2 cellular contexts compared by ENCODE assay signal in the genomic region with DNA sequence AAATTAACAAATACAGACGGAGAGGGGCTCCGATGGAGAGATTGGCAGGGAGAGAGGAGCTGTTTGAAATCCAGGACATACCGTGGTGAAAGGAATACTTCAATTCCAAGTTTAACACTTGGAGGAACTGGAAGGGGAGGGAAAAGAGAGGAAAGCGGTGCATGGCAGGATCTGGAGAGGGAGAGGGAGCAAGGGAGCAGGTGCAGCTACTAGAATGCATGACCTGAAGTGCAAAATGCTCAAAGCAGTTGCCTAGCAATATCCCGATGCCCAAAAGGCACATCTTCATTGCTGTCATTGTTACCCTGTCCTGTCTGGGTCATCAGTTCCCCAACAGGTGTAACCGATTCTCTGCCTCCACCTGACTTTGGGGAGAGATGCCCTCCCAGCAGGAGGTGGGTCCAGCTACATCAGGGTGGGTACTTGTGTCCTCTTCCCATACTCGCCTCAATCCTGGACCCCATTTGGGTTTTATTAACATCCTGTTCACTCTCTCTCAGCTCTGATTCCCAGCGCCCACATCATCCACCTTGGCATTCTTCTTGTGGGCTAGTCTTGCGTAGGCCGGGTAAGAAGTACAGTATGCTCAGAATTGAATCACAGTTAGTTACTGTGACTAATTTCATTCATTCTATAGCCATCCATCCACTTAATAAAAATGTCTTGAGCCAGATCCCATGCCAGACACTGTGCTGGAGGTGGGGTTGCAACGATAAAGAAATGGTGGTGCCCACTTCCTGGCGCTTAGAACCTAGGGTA.
TF ChIP-seq lines count a peak whose summit lies in the region.

No MANE protein-coding gene starts in this region.

TF ChIP-seq in HepG2, 621 proteins besides CTCF, POLR2A, EP300 and RAD21 (continues in another document):
- TF ChIP-seq RNF2 (conservative IDR thresholded peaks at IDR 0.05; ENCODE audit: low read depth) (0 out of 2 replicates have a peak, but pooled peaks have one; percentile 15), CCDC6 (CRISPR knock-in tag; IDR thresholded peaks at IDR 0.05) (0 out of 2 replicates have a peak, but pooled peaks have one; percentile 20), ZNF776 (CRISPR knock-in tag; IDR thresholded peaks at IDR 0.05) (0 out of 2 replicates have a peak, but pooled peaks have one; percentile 38), HMG20A (CRISPR knock-in tag; IDR thresholded peaks at IDR 0.05; ENCODE audit: borderline replicate concordance) (no peak), IKZF4 (CRISPR knock-in tag; IDR thresholded peaks at IDR 0.05; ENCODE audit: borderline replicate concordance, low read depth, not compliant biosample characterization) (peak; percentile 2), EEA1 (CRISPR knock-in tag; IDR thresholded peaks at IDR 0.05; ENCODE audit: borderline replicate concordance) (peak; percentile 56; the same call in 1 of the 2 replicates), ZNF230 (CRISPR knock-in tag; IDR thresholded peaks at IDR 0.05) (0 out of 2 replicates have a peak, but pooled peaks have one; percentile 4), PCBP2 (optimal IDR thresholded peaks at IDR 0.05; ENCODE audit: low read depth, low read length, poor library complexity, severe bottlenecking) (peak; percentile 74), ZNF616 (CRISPR knock-in tag; IDR thresholded peaks at IDR 0.05; ENCODE audit: low read depth) (peak; percentile 53; the same call in 1 of the 2 replicates), RARG (CRISPR knock-in tag; IDR thresholded peaks at IDR 0.05; ENCODE audit: low read depth) (no peak), ZNF138 (CRISPR knock-in tag; IDR thresholded peaks at IDR 0.05; ENCODE audit: low read depth) (0 out of 2 replicates have a peak, but pooled peaks have one; percentile 33), TEAD2 (CRISPR knock-in tag; IDR thresholded peaks at IDR 0.05) (peak; percentile 5; the same call in 1 of the 2 replicates), GLI4 (CRISPR knock-in tag; IDR thresholded peaks at IDR 0.05; ENCODE audit: borderline replicate concordance) (0 out of 2 replicates have a peak, but pooled peaks have one; percentile 6), ZNF598 (CRISPR knock-in tag; IDR thresholded peaks at IDR 0.05; ENCODE audit: borderline replicate concordance) (0 out of 2 replicates have a peak, but pooled peaks have one; percentile 20)
- TF ChIP-seq, protein P1, sequence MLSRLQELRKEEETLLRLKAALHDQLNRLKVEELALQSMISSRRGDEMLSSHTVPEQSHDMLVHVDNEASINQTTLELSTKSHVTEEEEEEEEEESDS (CRISPR knock-in tag; IDR thresholded peaks at IDR 0.05; ENCODE audit: borderline replicate concordance), result 0 out of 2 replicates have a peak, but pooled peaks have one; percentile 7
- TF ChIP-seq, protein P2, sequence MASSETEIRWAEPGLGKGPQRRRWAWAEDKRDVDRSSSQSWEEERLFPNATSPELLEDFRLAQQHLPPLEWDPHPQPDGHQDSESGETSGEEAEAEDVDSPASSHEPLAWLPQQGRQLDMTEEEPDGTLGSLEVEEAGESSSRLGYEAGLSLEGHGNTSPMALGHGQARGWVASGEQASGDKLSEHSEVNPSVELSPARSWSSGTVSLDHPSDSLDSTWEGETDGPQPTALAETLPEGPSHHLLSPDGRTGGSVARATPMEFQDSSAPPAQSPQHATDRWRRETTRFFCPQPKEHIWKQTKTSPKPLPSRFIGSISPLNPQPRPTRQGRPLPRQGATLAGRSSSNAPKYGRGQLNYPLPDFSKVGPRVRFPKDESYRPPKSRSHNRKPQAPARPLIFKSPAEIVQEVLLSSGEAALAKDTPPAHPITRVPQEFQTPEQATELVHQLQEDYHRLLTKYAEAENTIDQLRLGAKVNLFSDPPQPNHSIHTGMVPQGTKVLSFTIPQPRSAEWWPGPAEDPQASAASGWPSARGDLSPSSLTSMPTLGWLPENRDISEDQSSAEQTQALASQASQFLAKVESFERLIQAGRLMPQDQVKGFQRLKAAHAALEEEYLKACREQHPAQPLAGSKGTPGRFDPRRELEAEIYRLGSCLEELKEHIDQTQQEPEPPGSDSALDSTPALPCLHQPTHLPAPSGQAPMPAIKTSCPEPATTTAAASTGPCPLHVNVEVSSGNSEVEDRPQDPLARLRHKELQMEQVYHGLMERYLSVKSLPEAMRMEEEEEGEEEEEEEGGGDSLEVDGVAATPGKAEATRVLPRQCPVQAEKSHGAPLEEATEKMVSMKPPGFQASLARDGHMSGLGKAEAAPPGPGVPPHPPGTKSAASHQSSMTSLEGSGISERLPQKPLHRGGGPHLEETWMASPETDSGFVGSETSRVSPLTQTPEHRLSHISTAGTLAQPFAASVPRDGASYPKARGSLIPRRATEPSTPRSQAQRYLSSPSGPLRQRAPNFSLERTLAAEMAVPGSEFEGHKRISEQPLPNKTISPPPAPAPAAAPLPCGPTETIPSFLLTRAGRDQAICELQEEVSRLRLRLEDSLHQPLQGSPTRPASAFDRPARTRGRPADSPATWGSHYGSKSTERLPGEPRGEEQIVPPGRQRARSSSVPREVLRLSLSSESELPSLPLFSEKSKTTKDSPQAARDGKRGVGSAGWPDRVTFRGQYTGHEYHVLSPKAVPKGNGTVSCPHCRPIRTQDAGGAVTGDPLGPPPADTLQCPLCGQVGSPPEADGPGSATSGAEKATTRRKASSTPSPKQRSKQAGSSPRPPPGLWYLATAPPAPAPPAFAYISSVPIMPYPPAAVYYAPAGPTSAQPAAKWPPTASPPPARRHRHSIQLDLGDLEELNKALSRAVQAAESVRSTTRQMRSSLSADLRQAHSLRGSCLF (CRISPR knock-in tag; IDR thresholded peaks at IDR 0.05; ENCODE audit: borderline replicate concordance), result no peak

TF ChIP-seq in WTC11, 78 proteins besides CTCF, POLR2A, EP300 and RAD21:
- TF ChIP-seq, protein P3, sequence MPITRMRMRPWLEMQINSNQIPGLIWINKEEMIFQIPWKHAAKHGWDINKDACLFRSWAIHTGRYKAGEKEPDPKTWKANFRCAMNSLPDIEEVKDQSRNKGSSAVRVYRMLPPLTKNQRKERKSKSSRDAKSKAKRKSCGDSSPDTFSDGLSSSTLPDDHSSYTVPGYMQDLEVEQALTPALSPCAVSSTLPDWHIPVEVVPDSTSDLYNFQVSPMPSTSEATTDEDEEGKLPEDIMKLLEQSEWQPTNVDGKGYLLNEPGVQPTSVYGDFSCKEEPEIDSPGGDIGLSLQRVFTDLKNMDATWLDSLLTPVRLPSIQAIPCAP (CRISPR knock-in tag; IDR thresholded peaks at IDR 0.05), result no peak
- TF ChIP-seq, protein P4, sequence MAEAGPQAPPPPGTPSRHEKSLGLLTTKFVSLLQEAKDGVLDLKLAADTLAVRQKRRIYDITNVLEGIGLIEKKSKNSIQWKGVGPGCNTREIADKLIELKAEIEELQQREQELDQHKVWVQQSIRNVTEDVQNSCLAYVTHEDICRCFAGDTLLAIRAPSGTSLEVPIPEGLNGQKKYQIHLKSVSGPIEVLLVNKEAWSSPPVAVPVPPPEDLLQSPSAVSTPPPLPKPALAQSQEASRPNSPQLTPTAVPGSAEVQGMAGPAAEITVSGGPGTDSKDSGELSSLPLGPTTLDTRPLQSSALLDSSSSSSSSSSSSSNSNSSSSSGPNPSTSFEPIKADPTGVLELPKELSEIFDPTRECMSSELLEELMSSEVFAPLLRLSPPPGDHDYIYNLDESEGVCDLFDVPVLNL (CRISPR knock-in tag; IDR thresholded peaks at IDR 0.05; ENCODE audit: borderline replicate concordance, low read depth), result no peak
- TF ChIP-seq ZNF423 (CRISPR knock-in tag; IDR thresholded peaks at IDR 0.05) (no peak), NFE2L1 (CRISPR knock-in tag; IDR thresholded peaks at IDR 0.05) (no peak), IRF2 (CRISPR knock-in tag; IDR thresholded peaks at IDR 0.05; ENCODE audit: borderline replicate concordance, low read depth) (no peak), NFATC4 (CRISPR knock-in tag; IDR thresholded peaks at IDR 0.05) (no peak), GRHL2 (CRISPR knock-in tag; IDR thresholded peaks at IDR 0.05; ENCODE audit: insufficient replicate concordance, severe bottlenecking) (no peak), JAZF1 (CRISPR knock-in tag; IDR thresholded peaks at IDR 0.05) (no peak), ZNF263 (CRISPR knock-in tag; IDR thresholded peaks at IDR 0.05; ENCODE audit: low read depth) (no peak), RELA (CRISPR knock-in tag; IDR thresholded peaks at IDR 0.05; ENCODE audit: borderline replicate concordance) (no peak), RORB (CRISPR knock-in tag; IDR thresholded peaks at IDR 0.05) (no peak), ZNF232 (CRISPR knock-in tag; IDR thresholded peaks at IDR 0.05) (no peak), ZNF219 (CRISPR knock-in tag; IDR thresholded peaks at IDR 0.05; ENCODE audit: borderline replicate concordance) (no peak)
- TF ChIP-seq, protein P5, sequence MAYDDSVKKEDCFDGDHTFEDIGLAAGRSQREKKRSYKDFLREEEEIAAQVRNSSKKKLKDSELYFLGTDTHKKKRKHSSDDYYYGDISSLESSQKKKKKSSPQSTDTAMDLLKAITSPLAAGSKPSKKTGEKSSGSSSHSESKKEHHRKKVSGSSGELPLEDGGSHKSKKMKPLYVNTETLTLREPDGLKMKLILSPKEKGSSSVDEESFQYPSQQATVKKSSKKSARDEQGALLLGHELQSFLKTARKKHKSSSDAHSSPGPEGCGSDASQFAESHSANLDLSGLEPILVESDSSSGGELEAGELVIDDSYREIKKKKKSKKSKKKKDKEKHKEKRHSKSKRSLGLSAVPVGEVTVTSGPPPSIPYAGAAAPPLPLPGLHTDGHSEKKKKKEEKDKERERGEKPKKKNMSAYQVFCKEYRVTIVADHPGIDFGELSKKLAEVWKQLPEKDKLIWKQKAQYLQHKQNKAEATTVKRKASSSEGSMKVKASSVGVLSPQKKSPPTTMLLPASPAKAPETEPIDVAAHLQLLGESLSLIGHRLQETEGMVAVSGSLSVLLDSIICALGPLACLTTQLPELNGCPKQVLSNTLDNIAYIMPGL (CRISPR knock-in tag; IDR thresholded peaks at IDR 0.05), result no peak
- TF ChIP-seq, protein P6, sequence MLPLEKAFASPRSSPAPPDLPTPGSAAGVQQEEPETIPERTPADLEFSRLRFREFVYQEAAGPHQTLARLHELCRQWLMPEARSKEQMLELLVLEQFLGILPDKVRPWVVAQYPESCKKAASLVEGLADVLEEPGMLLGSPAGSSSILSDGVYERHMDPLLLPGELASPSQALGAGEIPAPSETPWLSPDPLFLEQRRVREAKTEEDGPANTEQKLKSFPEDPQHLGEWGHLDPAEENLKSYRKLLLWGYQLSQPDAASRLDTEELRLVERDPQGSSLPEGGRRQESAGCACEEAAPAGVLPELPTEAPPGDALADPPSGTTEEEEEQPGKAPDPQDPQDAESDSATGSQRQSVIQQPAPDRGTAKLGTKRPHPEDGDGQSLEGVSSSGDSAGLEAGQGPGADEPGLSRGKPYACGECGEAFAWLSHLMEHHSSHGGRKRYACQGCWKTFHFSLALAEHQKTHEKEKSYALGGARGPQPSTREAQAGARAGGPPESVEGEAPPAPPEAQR (CRISPR knock-in tag; IDR thresholded peaks at IDR 0.05), result no peak
- TF ChIP-seq, protein P7, sequence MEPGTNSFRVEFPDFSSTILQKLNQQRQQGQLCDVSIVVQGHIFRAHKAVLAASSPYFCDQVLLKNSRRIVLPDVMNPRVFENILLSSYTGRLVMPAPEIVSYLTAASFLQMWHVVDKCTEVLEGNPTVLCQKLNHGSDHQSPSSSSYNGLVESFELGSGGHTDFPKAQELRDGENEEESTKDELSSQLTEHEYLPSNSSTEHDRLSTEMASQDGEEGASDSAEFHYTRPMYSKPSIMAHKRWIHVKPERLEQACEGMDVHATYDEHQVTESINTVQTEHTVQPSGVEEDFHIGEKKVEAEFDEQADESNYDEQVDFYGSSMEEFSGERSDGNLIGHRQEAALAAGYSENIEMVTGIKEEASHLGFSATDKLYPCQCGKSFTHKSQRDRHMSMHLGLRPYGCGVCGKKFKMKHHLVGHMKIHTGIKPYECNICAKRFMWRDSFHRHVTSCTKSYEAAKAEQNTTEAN (CRISPR knock-in tag; IDR thresholded peaks at IDR 0.05), result no peak
- TF ChIP-seq, protein P8, sequence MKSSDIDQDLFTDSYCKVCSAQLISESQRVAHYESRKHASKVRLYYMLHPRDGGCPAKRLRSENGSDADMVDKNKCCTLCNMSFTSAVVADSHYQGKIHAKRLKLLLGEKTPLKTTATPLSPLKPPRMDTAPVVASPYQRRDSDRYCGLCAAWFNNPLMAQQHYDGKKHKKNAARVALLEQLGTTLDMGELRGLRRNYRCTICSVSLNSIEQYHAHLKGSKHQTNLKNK (CRISPR knock-in tag; IDR thresholded peaks at IDR 0.05), result no peak
- TF ChIP-seq, protein P9, sequence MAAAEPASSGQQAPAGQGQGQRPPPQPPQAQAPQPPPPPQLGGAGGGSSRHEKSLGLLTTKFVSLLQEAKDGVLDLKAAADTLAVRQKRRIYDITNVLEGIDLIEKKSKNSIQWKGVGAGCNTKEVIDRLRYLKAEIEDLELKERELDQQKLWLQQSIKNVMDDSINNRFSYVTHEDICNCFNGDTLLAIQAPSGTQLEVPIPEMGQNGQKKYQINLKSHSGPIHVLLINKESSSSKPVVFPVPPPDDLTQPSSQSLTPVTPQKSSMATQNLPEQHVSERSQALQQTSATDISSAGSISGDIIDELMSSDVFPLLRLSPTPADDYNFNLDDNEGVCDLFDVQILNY (CRISPR knock-in tag; IDR thresholded peaks at IDR 0.05), result no peak
